ENCODE assay signal across 4 cellular contexts in genomic region chr4:5395781-5396180, GRCh38.
"Had no signal": no experiment of that assay in that cellular context is flagged by ENCODE, and none has a peak within 500 bp of the region (broad histone marks: within the 10 kb centered on the region; RNA-seq: fewer than 3 reads in every experiment).

No MANE protein-coding gene starts in this region.

- DNase-seq: H9, HCEC 1CT, IMR-90 had no signal

- H3K4me3 ChIP-seq: GM23338 had no signal

- ATAC-seq: GM23338 had no signal
